Comparison of ENCODE assay signal across 8 cellular contexts in genomic region chr6:52284460-52285173, GRCh38. TPM values are rescaled to one million over a fixed set of nuclear protein-coding genes. Genes with fewer than 3 reads are reported as not detected.
DNase-seq lines count a peak whose midpoint lies in the region; ATAC-seq, FAIRE-seq and TF ChIP-seq lines count a peak whose summit lies in the region.

Gene MCM3 (minus strand): TSS chr6:52284742. CDS start chr6:52284674, 68 bp downstream.

- FAIRE-seq in D721Med (lab: Jason Lieb, UNC) = peak; percentile 84

- peak within 1 kb of the TSS; percentile 85 for H3K4me3 ChIP-seq in OCI-LY7 (ENCODE audit: low read depth, low read length, poor library complexity, severe bottlenecking)
- H3K4me3 ChIP-seq in epithelial cell of esophagus (ENCODE audit: low read length) = peak within 1 kb of the TSS; percentile 80
- H3K4me3 ChIP-seq in mononuclear cell (ENCODE audit: low read length) = peak within 1 kb of the TSS; percentile 79

- no peaks in the 10 kb centered on the region for H3K9me2 ChIP-seq in OCI-LY7 (ENCODE audit: insufficient read depth, low read length)

- peaks cover 47% of the 10 kb centered on the region for H3K36me3 ChIP-seq in OCI-LY7 (ENCODE audit: insufficient read depth, low read length)

- H2AFZ ChIP-seq in OCI-LY7 (ENCODE audit: low read length) = peak within 1 kb of the TSS; percentile 71

- POLR2A ChIA-PET in OCI-LY7 (lab: Charles Lee) = interaction anchor here (0.6 to 8.9 kb wide), 34 partner anchors 10 to 782 kb away, joined by 3 to 122 read pairs (median 4); partner anchors contain the start of gene PAQR8

- H3K4me2 ChIP-seq in OCI-LY7 (ENCODE audit: low read length) = peak within 1 kb of the TSS; percentile 88

- DNase-seq in D721Med (ENCODE audit: insufficient read length, low spot score) = peak; percentile 71
- DNase-seq in HuH-7.5 (ENCODE audit: low spot score) = peak; percentile 83
- peak; percentile 100 for DNase-seq in OCI-LY7 (ENCODE audit: low spot score)
- peak; percentile 82 for DNase-seq in activated T-cell treated with anti-CD3 and anti-CD28 coated beads for 1 hour (ENCODE audit: low read depth)
- peak; percentile 99 for DNase-seq in epithelial cell of esophagus (ENCODE audit: low read depth)
- peak; percentile 83 to 88 for DNase-seq in stimulated activated CD8-positive, alpha-beta memory T cell treated with anti-CD3 and anti-CD28 coated beads, Interleukin-4, amount 100 ng/mL, for 1 hour (ENCODE audit: low read depth in 2 of 2, low spot score in 1 of 2)

- peak within 1 kb of the TSS; percentile 90 for H3K27ac ChIP-seq in OCI-LY7 (ENCODE audit: low read depth, low read length, poor library complexity, severe bottlenecking)

- ATAC-seq in GM21526 (IDR thresholded peaks at IDR 0.05; ENCODE audit: low FRiP score, unreplicated experiment) = peak; percentile 96

- H3K9me3 ChIP-seq in OCI-LY7 (ENCODE audit: low read length) (no peaks in the 10 kb centered on the region), mononuclear cell (ENCODE audit: low read depth, low read length) (no peaks in the 10 kb centered on the region)

- TF ChIP-seq CTCF in D721Med (IDR thresholded peaks at IDR 0.05; ENCODE audit: insufficient read depth, missing control alignments) (no peak), OCI-LY7 (conservative IDR thresholded peaks at IDR 0.05; ENCODE audit: low read length) (no peak), epithelial cell of esophagus (IDR thresholded peaks at IDR 0.05; ENCODE audit: insufficient read depth, low read depth, low read length, missing control alignments) (peak; percentile 1)

- H4K20me1 ChIP-seq in OCI-LY7 (ENCODE audit: insufficient read depth, low read length) = peaks cover 34% of the 10 kb centered on the region

- CTCF ChIA-PET in OCI-LY7 (lab: Charles Lee; ENCODE audit: unreplicated experiment) = interaction anchor here (1.0 to 3.5 kb wide), 4 partner anchors 22 to 135 kb away, joined by 3 to 16 read pairs (median 10); partner anchors contain the start of gene PAQR8

- H3K4me1 ChIP-seq in OCI-LY7 (ENCODE audit: insufficient read depth, low read length, poor library complexity, severe bottlenecking) (peaks cover 59% of the 10 kb centered on the region), mononuclear cell (ENCODE audit: insufficient read depth, low read length) (peaks cover 23% of the 10 kb centered on the region)

- no TSS peak for BruUV-seq in OCI-LY7 (replicated peaks; lab: Mats Ljungman, UMichigan)

- intact Hi-C loops in OCI-LY7 (cut with micrococcal nuclease; ENCODE audit: unreplicated experiment) = loop anchor here (1.0 to 5.0 kb wide), 5 partner anchors 21 to 380 kb away; partner anchors contain the start of genes PAQR8 and TRAM2

- no peaks in the 10 kb centered on the region for H3K27me3 ChIP-seq in mononuclear cell (ENCODE audit: insufficient read depth, low read length)

- peaks cover 55% of the 10 kb centered on the region for H3K79me2 ChIP-seq in OCI-LY7 (ENCODE audit: insufficient read depth, low read depth, low read length)

RNA-seq across cellular contexts. Expression of gene MCM3, which starts in this region (rescaled TPM):
- 272 and 356 TPM in 2 replicates for total RNA-seq in OCI-LY7 (2014; rRNA removed; shearing (Covaris generic))
- total RNA-seq in OCI-LY7 (2022) = 295 and 304 TPM in 2 replicates
- 9.1 TPM for total RNA-seq in mononuclear cell

Comparison
In these comparisons a context has a peak if more than half of its experiments do, and no peak if none do; other contexts are left out.
1. Peak in every context shown above with its lines: DNase-seq, ATAC-seq, H3K4me3 ChIP-seq and H3K27ac ChIP-seq.
2. RNA of gene MCM3 (total RNA-seq): 272 to 356 TPM in OCI-LY7; 9.1 TPM in mononuclear cell (single experiment); every median in the first group is over 10 times any median in the second.